Comparison of ENCODE assay signal across 9 cellular contexts in genomic region chr20:2693286-2693995, GRCh38. TPM values are rescaled to one million over a fixed set of nuclear protein-coding genes. Genes with fewer than 3 reads are reported as not detected.
DNase-seq lines count a peak whose midpoint lies in the region; ATAC-seq and TF ChIP-seq lines count a peak whose summit lies in the region.
"Had no signal": no experiment of that assay in that cellular context is flagged by ENCODE, and none has a peak within 500 bp of the region (broad histone marks: within the 10 kb centered on the region; RNA-seq: fewer than 3 reads in every experiment).

No MANE protein-coding gene starts in this region.

- peak overlapping the region; percentile 20 for H2AK9ac ChIP-seq in IMR-90 (replicated peaks; ENCODE audit: low read depth, low read length, poor library complexity)

- no peak overlapping the region for H4K5ac ChIP-seq in IMR-90 (ENCODE audit: low read depth, low read length)

- H2AK5ac ChIP-seq in IMR-90 (ENCODE audit: low read depth, low read length) = no peak overlapping the region

- POLR2A ChIA-PET in IMR-90 (lab: Charles Lee; ENCODE audit: unreplicated experiment) = no interaction called here
- POLR2A ChIA-PET in activated CD4-positive, alpha-beta memory T cell treated with anti-CD3 and anti-CD28 coated beads for 36 hours (lab: Charles Lee) = no interaction called here

- intact Hi-C loops in IMR-90 (cut with micrococcal nuclease) = no loop called here
- intact Hi-C loops in activated CD4-positive, alpha-beta memory T cell treated with anti-CD3 and anti-CD28 coated beads for 36 hours (cut with micrococcal nuclease) = no loop called here

- H4K91ac ChIP-seq in IMR-90 (ENCODE audit: insufficient read depth, low read depth, low read length) = no peak overlapping the region

- no peak overlapping the region for H2BK5ac ChIP-seq in IMR-90 (ENCODE audit: low read depth, low read length, poor library complexity, severe bottlenecking)

- BruUV-seq in IMR-90 (replicated peaks; lab: Mats Ljungman, UMichigan) = no TSS peak

- no peak overlapping the region for H3K23ac ChIP-seq in IMR-90 (ENCODE audit: low read depth, low read length)

- no peak overlapping the region for H4K8ac ChIP-seq in IMR-90 (ENCODE audit: low read depth in 2 of 2, low read length in 2 of 2)

- no peak for TF ChIP-seq CTCF in IMR-90 (conservative IDR thresholded peaks at IDR 0.05; ENCODE audit: low read depth, low read length)
- no peak for TF ChIP-seq CTCF in nephron (IDR thresholded peaks at IDR 0.05; ENCODE audit: unreplicated experiment in 3 of 3)

- H3K27me3 Mint-ChIP-seq in activated CD4-positive, alpha-beta memory T cell treated with anti-CD3 and anti-CD28 coated beads for 36 hours = peaks cover 42% of the 10 kb centered on the region
- H3K27me3 Mint-ChIP-seq in nephron (ENCODE audit: low read depth) = peaks cover 72% of the 10 kb centered on the region

- H3K27ac ChIP-seq in IMR-90 (ENCODE audit: insufficient read depth, low read length) (no peak overlapping the region), thymus (ENCODE audit: low read depth) (no peak overlapping the region)

- H3K9me3 ChIP-seq in IMR-90 (ENCODE audit: control insufficient read depth, insufficient read depth, low read length) = no peaks in the 10 kb centered on the region
- H3K9me3 ChIP-seq in thymus (ENCODE audit: control insufficient read depth) = no peaks in the 10 kb centered on the region

- TF ChIP-seq POLR2A in IMR-90 (IDR thresholded peaks at IDR 0.05; ENCODE audit: low read depth, low read length) (no peak), erythroblast (IDR thresholded peaks at IDR 0.05; ENCODE audit: low read length) (no peak)

- dilution Hi-C loops in IMR-90 (cut with HindIII; ENCODE audit: low sequenced_read_pairs, unreplicated experiment) = no loop called here

- no peak overlapping the region for H2BK20ac ChIP-seq in IMR-90 (ENCODE audit: low read depth, low read length)

- H3K27me3 ChIP-seq in IMR-90 (ENCODE audit: control insufficient read depth, insufficient read depth, low read length) (peaks cover 61% of the 10 kb centered on the region), thymus (ENCODE audit: control insufficient read depth, insufficient read depth) (peaks cover 72% of the 10 kb centered on the region)

- H3K4me1 ChIP-seq in IMR-90 (ENCODE audit: control insufficient read depth, insufficient read depth, low read length) (no peaks in the 10 kb centered on the region), thymus (ENCODE audit: control insufficient read depth, insufficient read depth, low read length) (no peaks in the 10 kb centered on the region)

- no peaks in the 10 kb centered on the region for H3K79me1 ChIP-seq in IMR-90 (ENCODE audit: low read depth in 1 of 2, low read length in 2 of 2)

- H3K18ac ChIP-seq in IMR-90 (ENCODE audit: low read depth, low read length) = no peak overlapping the region

- CTCF ChIA-PET in IMR-90 (lab: Yijun Ruan, JAX) = no interaction called here
- CTCF ChIA-PET in activated CD4-positive, alpha-beta memory T cell treated with anti-CD3 and anti-CD28 coated beads for 36 hours (lab: Charles Lee) = interaction anchor here (0.9 to 1.5 kb wide), 5 partner anchors 24 to 360 kb away, joined by 3 to 6 read pairs (median 5); no protein-coding TSS in a partner anchor

- H3K27ac Mint-ChIP-seq in activated CD4-positive, alpha-beta memory T cell treated with anti-CD3 and anti-CD28 coated beads for 36 hours = no peak overlapping the region
- no peak overlapping the region for H3K27ac Mint-ChIP-seq in nephron
- H3K27ac Mint-ChIP-seq: activated naive CD8-positive, alpha-beta T cell had no signal

- in situ Hi-C loops in IMR-90 (cut with MboI; ENCODE audit: low sequenced_read_pairs) = no loop called here

- H3K4me2 ChIP-seq in IMR-90 (ENCODE audit: low read depth, low read length) = peak overlapping the region; percentile 9; the same call in 1 of the 2 replicates

- H3K14ac ChIP-seq in IMR-90 (replicated peaks; ENCODE audit: low read depth, low read length) = no peak overlapping the region

- DNase-seq in AG08395 (ENCODE audit: low spot score) (peak; percentile 17), IMR-90 (no peak), erythroblast (lab: John Stamatoyannopoulos, UW) (peak; percentile 21 to 45), NCI-H1048 (lab: John Stamatoyannopoulos, UW) (no peak), HPDE6-E6E7 (ENCODE audit: extremely low spot score) (no peak)
- peak; percentile 61 for DNase-seq in activated CD4-positive, alpha-beta memory T cell treated with anti-CD3 and anti-CD28 coated beads for 36 hours

- H3K4ac ChIP-seq in IMR-90 (ENCODE audit: low read depth, low read length) = no peak overlapping the region

- WGBS in IMR-90 (ENCODE audit: extremely low coverage in 2 of 2, insufficient read length in 1 of 2), 2 experiments = 4% methylated on average over 46 of the region's 88 CpGs; no CpG with 5 or more reads in 1 of the 2 experiments
- 5% methylated on average over 82 of the region's 88 CpGs for WGBS in thymus

- H3K4me1 Mint-ChIP-seq in activated CD4-positive, alpha-beta memory T cell treated with anti-CD3 and anti-CD28 coated beads for 36 hours (ENCODE audit: low read depth) = peaks cover 11% of the 10 kb centered on the region
- peaks cover 40% of the 10 kb centered on the region for H3K4me1 Mint-ChIP-seq in nephron

- no peaks in the 10 kb centered on the region; the same call in 1 of the 2 replicates for H3K9me1 ChIP-seq in IMR-90 (ENCODE audit: insufficient read depth, low read length)

- H3K36me3 ChIP-seq in IMR-90 (ENCODE audit: control insufficient read depth, insufficient read depth, low read length) (no peaks in the 10 kb centered on the region), thymus (ENCODE audit: control insufficient read depth, insufficient read depth) (no peaks in the 10 kb centered on the region)

- peak; percentile 44 for ATAC-seq in IMR-90 (ENCODE audit: low read depth)

- no peaks in the 10 kb centered on the region; the same call in 1 of the 2 replicates for H4K20me1 ChIP-seq in IMR-90 (ENCODE audit: insufficient read depth, low read length)

- H2AFZ ChIP-seq in IMR-90 (replicated peaks; ENCODE audit: low read length, poor library complexity) = peak overlapping the region; percentile 82

- no peak overlapping the region for H3K56ac ChIP-seq in IMR-90 (ENCODE audit: extremely low read depth, insufficient read depth, low read length)

- no peak overlapping the region for H3K9ac ChIP-seq in IMR-90 (ENCODE audit: low read depth, low read length)

- no peak overlapping the region for H3K4me3 Mint-ChIP-seq in activated CD4-positive, alpha-beta memory T cell treated with anti-CD3 and anti-CD28 coated beads for 36 hours
- H3K4me3 Mint-ChIP-seq in nephron = peak overlapping the region; percentile 76 to 82 (median 79)

- peaks cover 3% of the 10 kb centered on the region for H3K36me3 Mint-ChIP-seq in activated CD4-positive, alpha-beta memory T cell treated with anti-CD3 and anti-CD28 coated beads for 36 hours
- H3K36me3 Mint-ChIP-seq in nephron (ENCODE audit: low read depth) = no peaks in the 10 kb centered on the region
- H3K36me3 Mint-ChIP-seq: activated naive CD8-positive, alpha-beta T cell had no signal

- H2BK15ac ChIP-seq in IMR-90 (ENCODE audit: low read depth, low read length) = no peak overlapping the region

- TF ChIP-seq RAD21 in IMR-90 (IDR thresholded peaks at IDR 0.05; ENCODE audit: low read length) = no peak

- no peak overlapping the region for H2BK120ac ChIP-seq in IMR-90 (ENCODE audit: low read depth, low read length)

- H3K4me3 ChIP-seq in IMR-90 (ENCODE audit: insufficient read depth, low read depth, low read length) (peak overlapping the region; percentile 37), thymus (ENCODE audit: low read length) (peak overlapping the region; percentile 59)

- H3K9me3 Mint-ChIP-seq in activated CD4-positive, alpha-beta memory T cell treated with anti-CD3 and anti-CD28 coated beads for 36 hours = no peaks in the 10 kb centered on the region
- H3K9me3 Mint-ChIP-seq in nephron = no peaks in the 10 kb centered on the region

TF ChIP-seq in IMR-90, 13 proteins besides CTCF, POLR2A, EP300 and RAD21 (continues in another document):
- no peak for TF ChIP-seq CHD1 (IDR thresholded peaks at IDR 0.05; ENCODE audit: low read depth, low read length)
- no peak for TF ChIP-seq BHLHE40 (IDR thresholded peaks at IDR 0.05; ENCODE audit: low read depth, low read length)
- TF ChIP-seq USF2 (IDR thresholded peaks at IDR 0.05; ENCODE audit: low read depth, low read length) = no peak
- no peak for TF ChIP-seq SMC3 (IDR thresholded peaks at IDR 0.05; ENCODE audit: low read depth, low read length)
- TF ChIP-seq NFE2L2 (IDR thresholded peaks at IDR 0.05; ENCODE audit: low read depth, low read length) = no peak
- TF ChIP-seq FOS (IDR thresholded peaks at IDR 0.05; ENCODE audit: low read depth, low read length) = no peak
- no peak for TF ChIP-seq MXI1 (IDR thresholded peaks at IDR 0.05; ENCODE audit: borderline replicate concordance, low read depth, low read length)
- no peak for TF ChIP-seq MAZ (IDR thresholded peaks at IDR 0.05; ENCODE audit: borderline replicate concordance, low read depth, low read length)

RNA-seq across cellular contexts. Expression of gene EBF4, which starts 0.9 kb away (rescaled TPM):
- under 0.01 and 0.18 TPM in 2 replicates for total RNA-seq in IMR-90 (2012; rRNA removed)
- polyA plus RNA-seq in IMR-90 (2012; rRNA removed) (1.0 and 1.1 TPM in 2 replicates), thymus (9.9 TPM)
- polyA plus RNA-seq in IMR-90 (2012; cell fraction: cytosol; rRNA removed) = 0.50 and 1.1 TPM in 2 replicates
- 5.7 and 8.7 TPM in 2 replicates for polyA plus RNA-seq in IMR-90 (2012; cell fraction: nucleus; rRNA removed; ENCODE audit: low replicate concordance)
- total RNA-seq in activated CD4-positive, alpha-beta memory T cell treated with anti-CD3 and anti-CD28 coated beads for 36 hours = 1 to 10 TPM; 5.9 to 6.6 TPM

RNA-seq across cellular contexts. Expression of gene IDH3B, which starts 29.4 kb away (rescaled TPM):
- total RNA-seq in IMR-90 (2012; rRNA removed) = 160 and 165 TPM in 2 replicates
- polyA plus RNA-seq in IMR-90 (2012; rRNA removed) (146 and 151 TPM in 2 replicates), thymus (68.9 TPM)
- polyA plus RNA-seq in IMR-90 (2012; cell fraction: cytosol; rRNA removed) = 97.1 and 105 TPM in 2 replicates
- 365 and 494 TPM in 2 replicates for polyA plus RNA-seq in IMR-90 (2012; cell fraction: nucleus; rRNA removed; ENCODE audit: low replicate concordance)
- 10 to 100 TPM; 95.6 to 99.1 TPM for total RNA-seq in activated CD4-positive, alpha-beta memory T cell treated with anti-CD3 and anti-CD28 coated beads for 36 hours

RNA-seq across cellular contexts. Expression of gene NOP56, which starts 41.0 kb away (rescaled TPM):
- total RNA-seq in IMR-90 (2012; rRNA removed) = 170 and 231 TPM in 2 replicates
- polyA plus RNA-seq in IMR-90 (2012; rRNA removed) (164 and 189 TPM in 2 replicates), thymus (152 TPM)
- polyA plus RNA-seq in IMR-90 (2012; cell fraction: cytosol; rRNA removed) = 49.1 and 88.8 TPM in 2 replicates
- polyA plus RNA-seq in IMR-90 (2012; cell fraction: nucleus; rRNA removed; ENCODE audit: low replicate concordance) = 348 and 483 TPM in 2 replicates
- total RNA-seq in activated CD4-positive, alpha-beta memory T cell treated with anti-CD3 and anti-CD28 coated beads for 36 hours = 100 to 1,000 TPM; 402 to 408 TPM

Comparison
In these comparisons a context has a peak if more than half of its experiments do, and no peak if none do; other contexts are left out.
1. DNase-seq: peak in AG08395 (single experiment), activated CD4-positive, alpha-beta memory T cell treated with anti-CD3 and anti-CD28 coated beads for 36 hours (single experiment) and erythroblast (2 of 2); none in IMR-90 (single experiment), NCI-H1048 (single experiment) and HPDE6-E6E7 (single experiment).